Comparison of ENCODE assay signal across 8 cellular contexts in the genomic region with DNA sequence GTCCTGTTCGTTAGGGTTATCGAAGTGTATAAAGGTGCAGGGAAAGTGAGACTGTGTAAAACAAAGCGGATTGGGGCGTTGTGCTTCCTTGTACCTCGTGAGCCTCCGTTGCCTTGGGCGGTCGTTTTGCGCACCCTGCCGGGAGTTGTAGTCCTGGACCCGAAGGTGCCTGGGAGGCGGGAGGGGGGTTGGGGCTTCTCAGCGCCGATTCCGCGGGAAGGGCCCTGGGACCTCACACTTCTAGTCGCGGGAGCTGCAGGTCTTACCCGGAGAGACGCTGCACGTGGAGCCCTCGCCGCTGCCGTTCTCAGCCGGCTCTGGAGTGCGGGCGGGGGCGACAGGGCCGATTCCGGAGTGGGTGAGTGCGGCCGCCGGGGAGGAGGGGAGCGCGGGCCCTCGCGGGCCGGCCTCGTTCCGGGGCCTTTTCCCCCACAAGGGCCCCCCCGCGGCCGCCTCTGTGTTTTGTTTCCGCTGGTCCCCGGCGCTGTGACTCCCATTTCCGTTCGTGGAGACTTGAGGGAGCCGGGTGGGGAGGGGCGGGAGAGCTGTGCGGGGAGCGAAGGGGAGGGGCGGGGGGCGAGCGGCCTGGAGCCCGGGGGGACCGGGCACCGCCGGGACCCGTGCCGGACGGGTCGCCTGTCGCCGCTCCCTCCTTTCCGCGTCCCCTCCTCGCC. TPM values are rescaled to one million over a fixed set of nuclear protein-coding genes. Genes with fewer than 3 reads are reported as not detected.
A peak's percentile ranks its signal among the peaks of the same experiment; 100 is the strongest.
DNase-seq lines count a peak whose midpoint lies in the region; ATAC-seq and TF ChIP-seq lines count a peak whose summit lies in the region.

No MANE protein-coding gene starts in this region.

- H3K27ac Mint-ChIP-seq in T-helper 1 cell treated with Interleukin-12 subunit alpha and Interleukin-12 subunit beta and Interleukin-4 antibody, amounts not matched to agents 30 μg/mL and 1 μg/mL, for 36 hours: peak overlapping the region; percentile 100

- no peak for TF ChIP-seq CTCF in GM12865 (IDR thresholded peaks at IDR 0.05; ENCODE audit: insufficient read depth, low read depth, low read length, missing control alignments)
- TF ChIP-seq CTCF in right atrium auricular region (IDR thresholded peaks at IDR 0.05): no peak
- TF ChIP-seq CTCF in psoas muscle (IDR thresholded peaks at IDR 0.05): no peak

- H3K9me3 ChIP-seq in right atrium auricular region: no peaks in the 10 kb centered on the region
- H3K9me3 ChIP-seq in psoas muscle: no peaks in the 10 kb centered on the region

- 0 to 1% (median 0%) methylated on average over 30 to 68 of the region's 68 CpGs for WGBS in psoas muscle, 3 donors
- under 1% methylated on average over 68 of the region's 68 CpGs for WGBS in urinary bladder

- H3K27ac ChIP-seq in right atrium auricular region (peak overlapping the region; percentile 99 to 100), psoas muscle (peak overlapping the region; percentile 97), urinary bladder (ENCODE audit: low read depth) (peak overlapping the region; percentile 95)

- intact Hi-C loops in psoas muscle (cut with DNase I): no loop called here

- peak; percentile 60 for ATAC-seq in HG02678 (IDR thresholded peaks at IDR 0.05; ENCODE audit: unreplicated experiment)
- ATAC-seq in psoas muscle: peak; percentile 82 to 86 (median 84)

- DNase-seq in GM12865 (ENCODE audit: low read depth) (peak; percentile 94), NCI-H1417 (lab: John Stamatoyannopoulos, UW) (peak; percentile 95 to 100 (median 100)), amygdala (lab: John Stamatoyannopoulos, UW) (peak; percentile 78 to 99 (median 93)), right atrium auricular region (ENCODE audit: low spot score) (peak; percentile 93), psoas muscle (peak; percentile 92 to 96)

- H3K4me1 ChIP-seq in right atrium auricular region (peaks cover 0 to 54% of the 10 kb centered on the region in 2 donors), psoas muscle (peaks cover 45% of the 10 kb centered on the region), urinary bladder (ENCODE audit: insufficient read depth) (peaks cover 2% of the 10 kb centered on the region)

- H3K36me3 ChIP-seq in right atrium auricular region (peaks cover 12% of the 10 kb centered on the region), psoas muscle (ENCODE audit: insufficient read depth in 1 of 2, low read depth in 1 of 2) (no peaks in the 10 kb centered on the region), urinary bladder (ENCODE audit: insufficient read depth) (no peaks in the 10 kb centered on the region)

- H3K4me1 Mint-ChIP-seq in T-helper 1 cell treated with Interleukin-12 subunit alpha and Interleukin-12 subunit beta and Interleukin-4 antibody, amounts not matched to agents 30 μg/mL and 1 μg/mL, for 36 hours (ENCODE audit: low read depth): peaks cover 38% of the 10 kb centered on the region

- H3K4me3 ChIP-seq in GM12865 (ENCODE audit: low read depth, low read length) (peak overlapping the region; percentile 79), right atrium auricular region (peak overlapping the region; percentile 91 to 98), psoas muscle (peak overlapping the region; percentile 93), urinary bladder (ENCODE audit: low read depth, low read length) (peak overlapping the region; percentile 85)

- H3K4me3 Mint-ChIP-seq in T-helper 1 cell treated with Interleukin-12 subunit alpha and Interleukin-12 subunit beta and Interleukin-4 antibody, amounts not matched to agents 30 μg/mL and 1 μg/mL, for 36 hours: peak overlapping the region; percentile 99

- H3K27me3 Mint-ChIP-seq in T-helper 1 cell treated with Interleukin-12 subunit alpha and Interleukin-12 subunit beta and Interleukin-4 antibody, amounts not matched to agents 30 μg/mL and 1 μg/mL, for 36 hours (ENCODE audit: low read depth): no peaks in the 10 kb centered on the region

- H3K9me3 Mint-ChIP-seq in T-helper 1 cell treated with Interleukin-12 subunit alpha and Interleukin-12 subunit beta and Interleukin-4 antibody, amounts not matched to agents 30 μg/mL and 1 μg/mL, for 36 hours: no peaks in the 10 kb centered on the region

- peaks cover 6% of the 10 kb centered on the region for H3K36me3 Mint-ChIP-seq in T-helper 1 cell treated with Interleukin-12 subunit alpha and Interleukin-12 subunit beta and Interleukin-4 antibody, amounts not matched to agents 30 μg/mL and 1 μg/mL, for 36 hours (ENCODE audit: low read depth)

- H3K27me3 ChIP-seq in right atrium auricular region (no peaks in the 10 kb centered on the region), psoas muscle (ENCODE audit: insufficient read depth in 3 of 3, low read length in 2 of 3) (no peaks in the 10 kb centered on the region)

RNA-seq across cellular contexts. Expression of gene GABPA, which starts 0.6 kb away (rescaled TPM):
- total RNA-seq in right atrium auricular region (10 to 100 TPM; 13.9 to 18.1 TPM), psoas muscle (10 to 100 TPM; 12.1 to 22.3 (median 16.4) TPM), urinary bladder (75.9 TPM)
- polyA plus RNA-seq in psoas muscle (10 to 100 TPM in 1 of 3 donors, 1 to 10 TPM in 2; 5.7 to 16.9 (median 6.1) TPM), urinary bladder (16.3 TPM)

RNA-seq across cellular contexts. Expression of gene ATP5PF, which starts 0.7 kb away (rescaled TPM):
- 100 to 1,000 TPM; 323 to 740 TPM for total RNA-seq in right atrium auricular region
- total RNA-seq in psoas muscle: 100 to 1,000 TPM; 355 to 424 (median 366) TPM
- polyA plus RNA-seq in psoas muscle: 1,000 to 10,000 TPM in 2 of 3 donors, 100 to 1,000 TPM in 1; 699 to 1,142 (median 1,010) TPM
- 71.3 TPM for total RNA-seq in urinary bladder
- polyA plus RNA-seq in urinary bladder: 276 TPM

Comparison
In these comparisons a context has a peak if more than half of its experiments do, and no peak if none do; other contexts are left out.
1. Peak in every context shown above with its lines: DNase-seq, ATAC-seq, H3K4me3 ChIP-seq and H3K27ac ChIP-seq.